10 cellular contexts compared by ENCODE assay signal in genomic region chr1:24283326-24284155, GRCh38. TPM values are rescaled to one million over a fixed set of nuclear protein-coding genes. Genes with fewer than 3 reads are reported as not detected.
DNase-seq lines count a peak whose midpoint lies in the region; ATAC-seq and TF ChIP-seq lines count a peak whose summit lies in the region.
"Had no signal": no experiment of that assay in that cellular context is flagged by ENCODE, and none has a peak within 500 bp of the region (broad histone marks: within the 10 kb centered on the region; RNA-seq: fewer than 3 reads in every experiment).

No MANE protein-coding gene starts in this region.

- no peak for TF ChIP-seq CTCF in natural killer cell (IDR thresholded peaks at IDR 0.05)
- TF ChIP-seq CTCF in adrenal gland (IDR thresholded peaks at IDR 0.05) = no peak
- no peak for TF ChIP-seq CTCF in foreskin keratinocyte (conservative IDR thresholded peaks at IDR 0.05)
- TF ChIP-seq CTCF in vagina (IDR thresholded peaks at IDR 0.05) = no peak
- no peak for TF ChIP-seq CTCF in Caco-2 (IDR thresholded peaks at IDR 0.05; ENCODE audit: insufficient read depth in 1 of 2, low read depth in 1 of 2, low read length in 1 of 2, severe bottlenecking in 1 of 2, unreplicated experiment in 1 of 2)

- no peaks in the 10 kb centered on the region for H3K36me3 ChIP-seq in adrenal gland (replicated peaks in 1 of 2)
- no peaks in the 10 kb centered on the region for H3K36me3 ChIP-seq in vagina
- H3K36me3 ChIP-seq in Caco-2 (ENCODE audit: control insufficient read depth, insufficient read depth, low read length) = no peaks in the 10 kb centered on the region
- H3K36me3 ChIP-seq: uterus had no signal

- peak overlapping the region in 1 of 5 donors; percentile 44 for H3K27ac ChIP-seq in adrenal gland
- H3K27ac ChIP-seq in foreskin keratinocyte = peak overlapping the region; percentile 98
- H3K27ac ChIP-seq in vagina = peak overlapping the region; percentile 29

- no peak overlapping the region for H3K4me3 ChIP-seq in adrenal gland
- no peak overlapping the region for H3K4me3 ChIP-seq in vagina
- H3K4me3 ChIP-seq in Caco-2 (ENCODE audit: low read depth, low read length) = no peak overlapping the region
- H3K4me3 ChIP-seq: uterus had no signal

- no peak overlapping the region for H3K4me3 Mint-ChIP-seq in natural killer cell treated with Interleukin-12 subunit alpha and Interleukin-12 subunit beta and Interleukin-15 and Interleukin-18, amount 100 ng/mL, for 72 hours
- H3K4me3 Mint-ChIP-seq in natural killer cell (no peak overlapping the region), Caco-2 (ENCODE audit: unreplicated experiment) (no peak overlapping the region)
- no peak overlapping the region for H3K4me3 Mint-ChIP-seq in stimulated activated memory B cell treated with anti-CD40 and anti-IgM and Interleukin-4, amounts not matched to agents 10 μg/mL and 1 μg/mL and 100 μg/mL, for 72 hours
- H3K4me3 Mint-ChIP-seq: nephron had no signal

- no peaks in the 10 kb centered on the region for H3K36me3 Mint-ChIP-seq in natural killer cell treated with Interleukin-12 subunit alpha and Interleukin-12 subunit beta and Interleukin-15 and Interleukin-18, amount 100 ng/mL, for 72 hours
- H3K36me3 Mint-ChIP-seq in natural killer cell = no peaks in the 10 kb centered on the region
- H3K36me3 Mint-ChIP-seq in stimulated activated memory B cell treated with anti-CD40 and anti-IgM and Interleukin-4, amounts not matched to agents 10 μg/mL and 1 μg/mL and 100 μg/mL, for 72 hours = no peaks in the 10 kb centered on the region
- no peaks in the 10 kb centered on the region for H3K36me3 Mint-ChIP-seq in Caco-2 (ENCODE audit: insufficient read depth, unreplicated experiment)

- no peaks in the 10 kb centered on the region for H3K9me3 Mint-ChIP-seq in natural killer cell treated with Interleukin-12 subunit alpha and Interleukin-12 subunit beta and Interleukin-15 and Interleukin-18, amount 100 ng/mL, for 72 hours
- H3K9me3 Mint-ChIP-seq in natural killer cell = no peaks in the 10 kb centered on the region
- no peaks in the 10 kb centered on the region for H3K9me3 Mint-ChIP-seq in stimulated activated memory B cell treated with anti-CD40 and anti-IgM and Interleukin-4, amounts not matched to agents 10 μg/mL and 1 μg/mL and 100 μg/mL, for 72 hours
- H3K9me3 Mint-ChIP-seq in Caco-2 (ENCODE audit: unreplicated experiment) = no peaks in the 10 kb centered on the region
- H3K9me3 Mint-ChIP-seq: nephron had no signal

- H3K9me3 ChIP-seq in adrenal gland (replicated peaks in 1 of 3) (no peaks in the 10 kb centered on the region), vagina (no peaks in the 10 kb centered on the region), Caco-2 (no peaks in the 10 kb centered on the region)
- H3K9me3 ChIP-seq: uterus had no signal

- WGBS in adrenal gland, 4 donors = 39 to 56% (median 50%) methylated on average over 9 to 10 of the region's 10 CpGs

- H3K27me3 ChIP-seq in adrenal gland (no peaks in the 10 kb centered on the region), foreskin keratinocyte (no peaks in the 10 kb centered on the region), vagina (no peaks in the 10 kb centered on the region), Caco-2 (replicated peaks; ENCODE audit: control insufficient read depth, insufficient read depth, low read length) (no peaks in the 10 kb centered on the region)
- H3K27me3 ChIP-seq: uterus had no signal

- intact Hi-C loops in natural killer cell (cut with micrococcal nuclease) (no loop called here), adrenal gland (cut with DNase I) (no loop called here), vagina (cut with DNase I) (no loop called here), Caco-2 (cut with micrococcal nuclease; ENCODE audit: unreplicated experiment) (no loop called here)

- TF ChIP-seq POLR2A in adrenal gland (IDR thresholded peaks at IDR 0.05) (no peak), vagina (IDR thresholded peaks at IDR 0.05) (no peak)

- CTCF ChIA-PET in Caco-2 (lab: Charles Lee) = no interaction called here

- POLR2A ChIA-PET in Caco-2 (lab: Charles Lee) = no interaction called here

- peaks cover 0 to 6% of the 10 kb centered on the region in 2 donors for H3K27me3 Mint-ChIP-seq in natural killer cell treated with Interleukin-12 subunit alpha and Interleukin-12 subunit beta and Interleukin-15 and Interleukin-18, amount 100 ng/mL, for 72 hours
- H3K27me3 Mint-ChIP-seq in natural killer cell (ENCODE audit: low read depth in 2 of 2) (peaks cover 7 to 10% of the 10 kb centered on the region in 2 donors), Caco-2 (ENCODE audit: insufficient read depth, unreplicated experiment) (no peaks in the 10 kb centered on the region)
- no peaks in the 10 kb centered on the region for H3K27me3 Mint-ChIP-seq in stimulated activated memory B cell treated with anti-CD40 and anti-IgM and Interleukin-4, amounts not matched to agents 10 μg/mL and 1 μg/mL and 100 μg/mL, for 72 hours

- no peaks in the 10 kb centered on the region for H3K4me1 Mint-ChIP-seq in natural killer cell treated with Interleukin-12 subunit alpha and Interleukin-12 subunit beta and Interleukin-15 and Interleukin-18, amount 100 ng/mL, for 72 hours (ENCODE audit: low read depth in 2 of 2)
- H3K4me1 Mint-ChIP-seq in natural killer cell = no peaks in the 10 kb centered on the region
- no peaks in the 10 kb centered on the region for H3K4me1 Mint-ChIP-seq in stimulated activated memory B cell treated with anti-CD40 and anti-IgM and Interleukin-4, amounts not matched to agents 10 μg/mL and 1 μg/mL and 100 μg/mL, for 72 hours
- no peaks in the 10 kb centered on the region for H3K4me1 Mint-ChIP-seq in Caco-2 (ENCODE audit: low read depth, unreplicated experiment)

- H3K4me1 ChIP-seq in adrenal gland (replicated peaks in 1 of 2) (peaks cover 0 to 6% of the 10 kb centered on the region in 2 donors), foreskin keratinocyte (peaks cover 41% of the 10 kb centered on the region), vagina (peaks cover 37% of the 10 kb centered on the region), Caco-2 (no peaks in the 10 kb centered on the region)
- H3K4me1 ChIP-seq: uterus had no signal

- BruUV-seq in Caco-2 (replicated peaks; lab: Mats Ljungman, UMichigan) = no TSS peak

- no peak overlapping the region for H3K27ac Mint-ChIP-seq in natural killer cell treated with Interleukin-12 subunit alpha and Interleukin-12 subunit beta and Interleukin-15 and Interleukin-18, amount 100 ng/mL, for 72 hours
- H3K27ac Mint-ChIP-seq in natural killer cell (no peak overlapping the region), Caco-2 (ENCODE audit: unreplicated experiment) (no peak overlapping the region)
- H3K27ac Mint-ChIP-seq in stimulated activated memory B cell treated with anti-CD40 and anti-IgM and Interleukin-4, amounts not matched to agents 10 μg/mL and 1 μg/mL and 100 μg/mL, for 72 hours = no peak overlapping the region
- H3K27ac Mint-ChIP-seq: nephron had no signal

- ATAC-seq in natural killer cell treated with Interleukin-12 subunit alpha and Interleukin-12 subunit beta and Interleukin-15 and Interleukin-18, amount 100 ng/mL, for 72 hours = no peak
- ATAC-seq in natural killer cell = no peak
- peak; percentile 54 for ATAC-seq in foreskin keratinocyte
- no peak for ATAC-seq in stimulated activated memory B cell treated with anti-CD40 and anti-IgM and Interleukin-4, amounts not matched to agents 10 μg/mL and 1 μg/mL and 100 μg/mL, for 72 hours

- peak; percentile 8 for DNase-seq in natural killer cell treated with Interleukin-12 subunit alpha and Interleukin-12 subunit beta and Interleukin-15 and Interleukin-18, amount 100 ng/mL, for 72 hours (ENCODE audit: low spot score)
- DNase-seq in natural killer cell (no peak), adrenal gland (peak in 6 of 7 donors; percentile 37 to 65 (median 57)), foreskin keratinocyte (peak; percentile 73 to 83), vagina (ENCODE audit: extremely low spot score in 2 of 2) (no peak), Caco-2 (no peak), OCI-M1 (lab: John Stamatoyannopoulos, UW) (no peak)

RNA-seq across cellular contexts. Expression of gene GRHL3, which starts 35.6 kb away (rescaled TPM):
- not detected for total RNA-seq in natural killer cell treated with Interleukin-12 subunit alpha and Interleukin-12 subunit beta and Interleukin-15 and Interleukin-18, amount 100 ng/mL, for 72 hours
- total RNA-seq in natural killer cell (not detected), adrenal gland (under 1 TPM in 1 of 8 donors, not detected in 7; 0.20 TPM), foreskin keratinocyte (2.2 and 2.5 TPM in 2 replicates), vagina (58.7 TPM), Caco-2 (2022) (2.3 and 2.7 TPM in 2 replicates)
- polyA plus RNA-seq in adrenal gland (under 1 TPM in 2 of 3 donors, not detected in 1; 0.10 to 0.15 TPM), foreskin keratinocyte (1.2 and 1.5 TPM in 2 replicates)

Comparison
In these comparisons a context has a peak if more than half of its experiments do, and no peak if none do; other contexts are left out.
1. DNase-seq: peak in natural killer cell treated with Interleukin-12 subunit alpha and Interleukin-12 subunit beta and Interleukin-15 and Interleukin-18, amount 100 ng/mL, for 72 hours (single experiment), adrenal gland (6 of 7) and foreskin keratinocyte (2 of 2); none in natural killer cell (single experiment), vagina (0 of 2), Caco-2 (0 of 2) and OCI-M1 (single experiment).
2. RNA of gene GRHL3, which starts 35.6 kb away (total RNA-seq): 58.7 TPM in vagina (single experiment); 2.3 to 2.7 TPM in Caco-2, 2.2 to 2.5 TPM in foreskin keratinocyte, 0.20 TPM in adrenal gland, not detected in natural killer cell treated with Interleukin-12 subunit alpha and Interleukin-12 subunit beta and Interleukin-15 and Interleukin-18, amount 100 ng/mL, for 72 hours and not detected in natural killer cell; every median in the first group is over 10 times any median in the second.